ENCODE assay signal across 8 cellular contexts in the genomic region with DNA sequence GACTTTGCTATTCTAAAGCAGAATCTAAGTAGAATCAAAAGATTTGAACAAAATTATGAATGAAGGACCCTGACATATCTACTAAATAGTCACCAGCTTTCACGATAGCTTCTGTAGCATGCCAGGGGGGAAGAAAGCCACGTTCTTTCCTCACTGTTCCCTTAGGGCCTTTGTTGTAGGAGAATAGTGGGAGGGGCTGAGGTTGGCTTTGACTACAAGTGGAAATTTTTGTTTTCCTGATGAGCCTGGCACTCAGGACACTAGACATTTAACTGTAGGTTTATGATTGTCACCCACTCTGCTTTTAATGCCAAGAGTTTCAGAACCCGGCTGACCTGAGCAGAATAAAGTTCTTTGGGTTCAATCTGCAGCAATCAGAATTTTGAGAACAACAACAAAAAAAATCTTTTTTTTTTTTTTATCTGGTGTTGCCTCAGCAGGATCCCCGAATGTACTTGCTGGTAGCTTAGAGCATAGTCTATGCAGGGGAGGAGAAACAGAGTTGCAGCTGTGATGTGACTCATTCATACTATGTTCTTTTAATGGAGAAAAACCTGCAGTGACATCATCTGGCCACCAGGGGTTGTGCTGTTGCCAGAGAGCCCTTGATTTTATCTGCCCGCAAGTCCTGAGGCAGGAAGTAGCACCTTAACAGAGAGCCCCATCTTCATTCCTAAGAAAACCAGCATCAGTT. TPM values are rescaled to one million over a fixed set of nuclear protein-coding genes. Genes with fewer than 3 reads are reported as not detected.
DNase-seq lines count a peak whose midpoint lies in the region; ATAC-seq and FAIRE-seq lines count a peak whose summit lies in the region.

No MANE protein-coding gene starts in this region.

- peak; percentile 98 for ATAC-seq in GM21381 (IDR thresholded peaks at IDR 0.05; ENCODE audit: unreplicated experiment)

- H3K4me3 Mint-ChIP-seq in activated T-helper 1 cell treated with anti-CD3 and anti-CD28 coated beads, Interleukin-12 subunit alpha, Interleukin-12 subunit beta, Interleukin-2, Interleukin-4 antibody, amounts not matched to agents 30 ng/mL and 10 ng/mL and 1 ng/mL, durations not matched to agents 14 hours and 24 hours and 36 hours = no peak overlapping the region

- H3K9me3 Mint-ChIP-seq in activated T-helper 1 cell treated with anti-CD3 and anti-CD28 coated beads, Interleukin-12 subunit alpha, Interleukin-12 subunit beta, Interleukin-2, Interleukin-4 antibody, amounts not matched to agents 30 ng/mL and 10 ng/mL and 1 ng/mL, durations not matched to agents 14 hours and 24 hours and 36 hours = no peaks in the 10 kb centered on the region

- peaks cover 9% of the 10 kb centered on the region for H3K27me3 Mint-ChIP-seq in activated T-helper 1 cell treated with anti-CD3 and anti-CD28 coated beads, Interleukin-12 subunit alpha, Interleukin-12 subunit beta, Interleukin-2, Interleukin-4 antibody, amounts not matched to agents 30 ng/mL and 10 ng/mL and 1 ng/mL, durations not matched to agents 14 hours and 24 hours and 36 hours (ENCODE audit: insufficient read depth)

- peak; percentile 80 for DNase-seq in Daoy (ENCODE audit: low read depth)
- DNase-seq in HK-2 (ENCODE audit: unreplicated experiment) = peak; percentile 74
- peak; percentile 78 for DNase-seq in RCC 7860 (ENCODE audit: low spot score)
- DNase-seq in activated T-helper 1 cell treated with anti-CD3 and anti-CD28 coated beads, Interleukin-12 subunit alpha, Interleukin-12 subunit beta, Interleukin-2, Interleukin-4 antibody, amounts not matched to agents 30 ng/mL and 10 ng/mL and 1 ng/mL, durations not matched to agents 14 hours and 24 hours and 36 hours (ENCODE audit: low spot score) = peak; percentile 40
- DNase-seq in glomerular visceral epithelial cell (ENCODE audit: extremely low spot score) = peak; percentile 91
- DNase-seq in renal cortical epithelial cell (ENCODE audit: low read depth) = peak; percentile 89
- DNase-seq in pons (ENCODE audit: low spot score) = no peak

- peak; percentile 82 for FAIRE-seq in RCC 7860 (lab: Jason Lieb, UNC)

- no peak overlapping the region for H3K27ac Mint-ChIP-seq in activated T-helper 1 cell treated with anti-CD3 and anti-CD28 coated beads, Interleukin-12 subunit alpha, Interleukin-12 subunit beta, Interleukin-2, Interleukin-4 antibody, amounts not matched to agents 30 ng/mL and 10 ng/mL and 1 ng/mL, durations not matched to agents 14 hours and 24 hours and 36 hours

- H3K36me3 Mint-ChIP-seq in activated T-helper 1 cell treated with anti-CD3 and anti-CD28 coated beads, Interleukin-12 subunit alpha, Interleukin-12 subunit beta, Interleukin-2, Interleukin-4 antibody, amounts not matched to agents 30 ng/mL and 10 ng/mL and 1 ng/mL, durations not matched to agents 14 hours and 24 hours and 36 hours (ENCODE audit: low read depth) = no peaks in the 10 kb centered on the region

- intact Hi-C loops in activated T-helper 1 cell treated with anti-CD3 and anti-CD28 coated beads, Interleukin-12 subunit alpha, Interleukin-12 subunit beta, Interleukin-2, Interleukin-4 antibody, amounts not matched to agents 30 ng/mL and 10 ng/mL and 1 ng/mL, durations not matched to agents 14 hours and 24 hours and 36 hours (cut with micrococcal nuclease) = loop anchor here (5.0 kb wide), 3 partner anchors 110 to 575 kb away; partner anchors contain the start of genes HDDC2 and HEY2

- H3K4me1 Mint-ChIP-seq in activated T-helper 1 cell treated with anti-CD3 and anti-CD28 coated beads, Interleukin-12 subunit alpha, Interleukin-12 subunit beta, Interleukin-2, Interleukin-4 antibody, amounts not matched to agents 30 ng/mL and 10 ng/mL and 1 ng/mL, durations not matched to agents 14 hours and 24 hours and 36 hours (ENCODE audit: low read depth) = peaks cover 8% of the 10 kb centered on the region

RNA-seq across cellular contexts. Expression of gene TPD52L1, which starts 38.5 kb away (rescaled TPM):
- total RNA-seq in Daoy (2014; rRNA removed; shearing (Covaris generic)) = 4.9 and 6.4 TPM in 2 replicates
- total RNA-seq in activated T-helper 1 cell treated with anti-CD3 and anti-CD28 coated beads, Interleukin-12 subunit alpha, Interleukin-12 subunit beta, Interleukin-2, Interleukin-4 antibody, amounts not matched to agents 30 ng/mL and 10 ng/mL and 1 ng/mL, durations not matched to agents 14 hours and 24 hours and 36 hours = 0.29 TPM in 1 of 2 replicates, not detected in the other
- 105 and 188 TPM in 2 replicates for total RNA-seq in renal cortical epithelial cell

Comparison
In these comparisons a context has a peak if more than half of its experiments do, and no peak if none do; other contexts are left out.
1. RNA of gene TPD52L1, which starts 38.5 kb away (total RNA-seq): 105 to 188 TPM in renal cortical epithelial cell; 4.9 to 6.4 TPM in Daoy and 0.29 TPM in activated T-helper 1 cell treated with anti-CD3 and anti-CD28 coated beads, Interleukin-12 subunit alpha, Interleukin-12 subunit beta, Interleukin-2, Interleukin-4 antibody, amounts not matched to agents 30 ng/mL and 10 ng/mL and 1 ng/mL, durations not matched to agents 14 hours and 24 hours and 36 hours; every median in the first group is over 10 times any median in the second.